Comparison of ENCODE assay signal across 27 cellular contexts in the genomic region with DNA sequence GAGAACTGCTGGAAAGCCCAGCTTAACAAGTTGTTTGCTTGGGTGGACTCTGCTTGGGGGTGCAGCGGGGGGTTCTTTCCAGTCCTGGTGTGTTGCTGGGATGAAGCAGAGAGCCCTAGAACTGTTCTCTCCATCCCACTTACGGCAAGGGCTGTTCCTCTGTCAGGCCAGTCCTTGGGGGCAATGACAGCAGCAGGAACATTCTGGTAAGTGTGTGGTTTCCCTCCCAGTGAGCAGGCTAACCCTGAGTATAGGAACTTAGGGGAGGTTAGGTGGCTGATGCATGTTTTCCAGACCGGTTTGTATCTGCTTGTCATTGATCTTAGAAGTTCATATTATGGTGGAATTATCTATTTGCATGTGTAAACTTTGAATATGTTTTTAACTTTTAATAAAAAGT. TPM values are rescaled to one million over a fixed set of nuclear protein-coding genes. Genes with fewer than 3 reads are reported as not detected.
A peak's percentile ranks its signal among the peaks of the same experiment; 100 is the strongest.
DNase-seq lines count a peak whose midpoint lies in the region; ATAC-seq, FAIRE-seq and TF ChIP-seq lines count a peak whose summit lies in the region.
"Had no signal": no experiment of that assay in that cellular context is flagged by ENCODE, and none has a peak within 500 bp of the region (broad histone marks: within the 10 kb centered on the region; RNA-seq: fewer than 3 reads in every experiment).

No MANE protein-coding gene starts in this region.

- no peaks in the 10 kb centered on the region for H3K9me3 Mint-ChIP-seq in activated naive CD4-positive, alpha-beta T cell treated with anti-CD3 and anti-CD28 coated beads for 36 hours
- H3K9me3 Mint-ChIP-seq: CD4-positive, alpha-beta T cell; CD8-positive, alpha-beta memory T cell; HFFc6 had no signal

- H3K27me3 ChIP-seq in OCI-LY1 (ENCODE audit: insufficient read depth, low read length): no peaks in the 10 kb centered on the region
- H3K27me3 ChIP-seq: BE2C had no signal

- H3K79me2 ChIP-seq in OCI-LY1 (ENCODE audit: insufficient read depth, low read length): no peaks in the 10 kb centered on the region

- no peak overlapping the region for H3K4me3 Mint-ChIP-seq in activated naive CD4-positive, alpha-beta T cell treated with anti-CD3 and anti-CD28 coated beads for 36 hours
- H3K4me3 Mint-ChIP-seq: CD4-positive, alpha-beta T cell; CD8-positive, alpha-beta memory T cell; HFFc6 had no signal

- no peak overlapping the region for H2AFZ ChIP-seq in OCI-LY1 (ENCODE audit: low read length)

- H3K4me1 Mint-ChIP-seq in activated naive CD4-positive, alpha-beta T cell treated with anti-CD3 and anti-CD28 coated beads for 36 hours (ENCODE audit: low read depth): peaks cover 5% of the 10 kb centered on the region

- TF ChIP-seq CTCF in OCI-LY1 (IDR thresholded peaks at IDR 0.05; ENCODE audit: low read length): no peak

- H3K4me1 ChIP-seq in OCI-LY1 (ENCODE audit: insufficient read depth, low read length, severe bottlenecking): peaks cover 34% of the 10 kb centered on the region
- H3K4me1 ChIP-seq: A549, BE2C, HAP-1 had no signal

- TF ChIP-seq POLR2A in GM12891 (IDR thresholded peaks at IDR 0.05; ENCODE audit: low read depth, low read length): peak; percentile 66

- no peaks in the 10 kb centered on the region for H3K9me3 ChIP-seq in OCI-LY1 (ENCODE audit: low read length)
- H3K9me3 ChIP-seq: A549, BE2C, HAP-1 had no signal

- no peak for FAIRE-seq in GM12891 (lab: Jason Lieb, UNC)
- FAIRE-seq: A549, D721Med, GM18507, H54 had no signal

- H3K36me3 Mint-ChIP-seq in activated naive CD4-positive, alpha-beta T cell treated with anti-CD3 and anti-CD28 coated beads for 36 hours (ENCODE audit: low read depth): peaks cover 36% of the 10 kb centered on the region

- H3K27me3 Mint-ChIP-seq in activated naive CD4-positive, alpha-beta T cell treated with anti-CD3 and anti-CD28 coated beads for 36 hours (ENCODE audit: low read depth): no peaks in the 10 kb centered on the region
- H3K27me3 Mint-ChIP-seq: CD4-positive, alpha-beta T cell had no signal

- peaks cover 25% of the 10 kb centered on the region for H3F3A ChIP-seq in OCI-LY1 (ENCODE audit: insufficient read depth, low read length)

- no peaks in the 10 kb centered on the region for H4K20me1 ChIP-seq in OCI-LY1 (ENCODE audit: insufficient read depth, low read length)

- CTCF ChIA-PET in activated naive CD4-positive, alpha-beta T cell treated with anti-CD3 and anti-CD28 coated beads for 36 hours (lab: Charles Lee): no interaction called here

- H3K9ac ChIP-seq in OCI-LY1 (ENCODE audit: low read length): no peak overlapping the region

- H3K27ac Mint-ChIP-seq in activated naive CD4-positive, alpha-beta T cell treated with anti-CD3 and anti-CD28 coated beads for 36 hours: peak overlapping the region; percentile 37
- H3K27ac Mint-ChIP-seq: HFFc6 had no signal

- no peak for DNase-seq in activated naive CD4-positive, alpha-beta T cell treated with anti-CD3 and anti-CD28 coated beads for 36 hours
- DNase-seq in activated naive CD4-positive, alpha-beta T cell treated with anti-CD3 and anti-CD28 coated beads, Interleukin-2, amount 50 U/mL, for 16 hours: no peak
- no peak for DNase-seq in GM12891 (ENCODE audit: insufficient read length, low spot score)
- DNase-seq in DMS114 treated with DMSO at 0.1 percent for 48 hours (lab: John Stamatoyannopoulos, UW; ENCODE audit: unreplicated experiment): no peak
- DNase-seq: 8988T; ACHN; AML-193; BE2C; CD4-positive, alpha-beta T cell; CD8-positive, alpha-beta memory T cell; DMS 273 treated with DMSO at 0.1 percent for 48 hours; DMS53; DMS79 treated with DMSO at 0.1 percent for 48 hours; GF-D8; GOT3; HFFc6 had no signal

- H3K36me3 ChIP-seq in OCI-LY1 (ENCODE audit: insufficient read depth, low read length): peaks cover 61% of the 10 kb centered on the region

- H3K4me3 ChIP-seq in OCI-LY1 (ENCODE audit: low read depth, low read length, poor library complexity, severe bottlenecking): no peak overlapping the region
- H3K4me3 ChIP-seq: A549, HAP-1 had no signal

- no peaks in the 10 kb centered on the region for H3K9me2 ChIP-seq in OCI-LY1 (ENCODE audit: low read depth, low read length)

- ATAC-seq in HG02798 (IDR thresholded peaks at IDR 0.05; ENCODE audit: poor library complexity, unreplicated experiment) (no peak), HG03135 (IDR thresholded peaks at IDR 0.05; ENCODE audit: unreplicated experiment) (no peak)
- ATAC-seq: A549 had no signal

- no peak overlapping the region for H3K4me2 ChIP-seq in OCI-LY1 (ENCODE audit: low read length)
- H3K4me2 ChIP-seq: A549 had no signal

- peak overlapping the region; percentile 46 for H3K27ac ChIP-seq in OCI-LY1 (ENCODE audit: low read depth, low read length, poor library complexity, severe bottlenecking)
- H3K27ac ChIP-seq: A549, C4-2B had no signal

- intact Hi-C loops in activated naive CD4-positive, alpha-beta T cell treated with anti-CD3 and anti-CD28 coated beads for 36 hours (cut with micrococcal nuclease): no loop called here

TF ChIP-seq in GM12891, 5 proteins besides CTCF, POLR2A, EP300 and RAD21:
- TF ChIP-seq POU2F2 (IDR thresholded peaks at IDR 0.05; ENCODE audit: low read depth, low read length) (no peak), POLR2AphosphoS5 (IDR thresholded peaks at IDR 0.05; ENCODE audit: low read depth, low read length) (0 out of 2 replicates have a peak, but pooled peaks have one; percentile 64)

RNA-seq across cellular contexts. Expression of a gene that starts 46.9 kb away (rescaled TPM):
- 1 to 10 TPM; 1.5 to 2.6 TPM for total RNA-seq in activated naive CD4-positive, alpha-beta T cell treated with anti-CD3 and anti-CD28 coated beads for 36 hours
- polyA plus RNA-seq in GM12891 (2012; ENCODE audit: low read depth, missing spikeins): 0.08 TPM
- total RNA-seq: Daoy, G401, HFFc6 had no signal
